Comparison of ENCODE assay signal across 8 cellular contexts in the genomic region with DNA sequence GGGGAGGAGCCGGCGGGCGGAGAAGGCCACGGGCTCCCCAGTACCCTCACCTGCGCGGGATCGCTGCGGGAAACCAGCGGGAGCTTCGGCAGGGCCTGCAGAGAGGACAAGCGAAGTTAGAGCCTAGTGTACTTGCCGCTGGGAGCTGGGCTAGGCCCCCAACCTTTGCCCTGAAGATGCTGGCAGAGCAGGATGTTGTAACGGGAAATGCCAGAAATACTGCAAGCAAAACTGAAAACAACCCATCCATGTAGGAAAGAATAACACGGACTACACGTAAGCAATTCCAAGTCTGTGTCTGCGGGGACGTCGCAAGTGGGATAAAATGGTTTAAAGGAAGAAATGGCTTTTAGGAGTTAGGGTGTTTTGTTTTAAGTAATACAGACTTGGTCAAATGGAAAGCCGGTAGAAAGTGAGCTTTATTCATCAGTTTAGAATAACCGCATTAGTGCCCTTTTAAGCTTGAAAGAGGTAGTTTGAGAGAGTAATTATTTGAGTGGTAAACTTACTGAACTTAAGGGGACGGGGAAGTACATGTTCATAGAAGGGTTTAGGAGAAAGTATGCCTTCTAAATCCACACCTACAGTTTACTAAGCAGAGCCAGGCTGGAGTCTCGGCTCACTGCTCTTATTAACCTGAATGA.
DNase-seq lines count a peak whose midpoint lies in the region; ATAC-seq, FAIRE-seq and TF ChIP-seq lines count a peak whose summit lies in the region.
"Not testable (repeated sequence)": the region's sequence is repeated elsewhere in the genome, so short reads cannot be mapped to it uniquely, and the experiment has no call there.

No MANE protein-coding gene starts in this region.

- not testable (repeated sequence) for H3K9me2 ChIP-seq in SU-DHL-6 (replicated peaks; ENCODE audit: insufficient read depth, low read length)

- CTCF ChIA-PET in HepG2 (lab: Yijun Ruan, JAX; ENCODE audit: low intra/inter-chr PET ratio, low total read pairs) = not testable (repeated sequence)

- in situ Hi-C loops in HepG2 (cut with HindIII; ENCODE audit: extremely low pct_ligation_motif_present, low pct_unique_long_range_greater_than_20kb) = not testable (repeated sequence)

- H2AFZ ChIP-seq in SU-DHL-6 (ENCODE audit: low read depth, low read length, severe bottlenecking) = not testable (repeated sequence)
- peak overlapping the region; percentile 72 for H2AFZ ChIP-seq in HepG2 (ENCODE audit: low read length)

- H3K79me2 ChIP-seq in SU-DHL-6 (ENCODE audit: insufficient read depth, low read length); HepG2 (ENCODE audit: insufficient read depth, low read length): not testable (repeated sequence)

- not testable (repeated sequence) for BruUV-seq in HepG2 (replicated peaks; lab: Mats Ljungman, UMichigan)

- TF ChIP-seq POLR2A in adrenal gland (IDR thresholded peaks at IDR 0.05); erythroblast (IDR thresholded peaks at IDR 0.05; ENCODE audit: low read length); uterus (IDR thresholded peaks at IDR 0.05): not testable (repeated sequence)
- TF ChIP-seq POLR2A in HepG2 (IDR thresholded peaks at IDR 0.05; ENCODE audit: insufficient read depth in 1 of 2, low read depth in 2 of 2, low read length in 2 of 2) = peak; percentile 53 to 56; a peak in 3 of 4 replicates

- POLR2A ChIA-PET in HepG2 (lab: Yijun Ruan, JAX) = not testable (repeated sequence)

- FAIRE-seq in HepG2 (lab: Jason Lieb, UNC) = not testable (repeated sequence)

- H3K4me1 ChIP-seq in adrenal gland (replicated peaks in 1 of 2); HepG2 (ENCODE audit: insufficient read depth, low read length); uterus: not testable (repeated sequence)

- not testable (repeated sequence) for TF ChIP-seq RAD21 in HepG2 (CRISPR knock-in tag; IDR thresholded peaks at IDR 0.05)

- not testable (repeated sequence) for H3K27me3 ChIP-seq in SU-DHL-6 (ENCODE audit: low read length); adrenal gland; HepG2 (ENCODE audit: control insufficient read depth in 1 of 2, insufficient read depth in 2 of 2, low read length in 2 of 2); uterus

- H3K9me3 ChIP-seq in SU-DHL-6 (ENCODE audit: insufficient read depth, low read length); adrenal gland (replicated peaks in 1 of 3); HepG2 (ENCODE audit: low read length); uterus: not testable (repeated sequence)

- H3F3A ChIP-seq in SU-DHL-6 (ENCODE audit: insufficient read depth) = not testable (repeated sequence)

- not testable (repeated sequence) for TF ChIP-seq CTCF in SU-DHL-6 (IDR thresholded peaks at IDR 0.05; ENCODE audit: insufficient read depth, low read length, poor library complexity, severe bottlenecking); adrenal gland (IDR thresholded peaks at IDR 0.05); HepG2 (CRISPR knock-in tag; IDR thresholded peaks at IDR 0.05); uterus (IDR thresholded peaks at IDR 0.05)

- intact Hi-C loops in adrenal gland (cut with DNase I); HepG2 (cut with micrococcal nuclease; ENCODE audit: unreplicated experiment); uterus (cut with DNase I; ENCODE audit: low total_unique reads): not testable (repeated sequence)

- H3K9ac ChIP-seq in SU-DHL-6 (ENCODE audit: low read length) = 0 out of 2 replicates have a peak overlapping the region, but pooled peaks have one; percentile 11
- H3K9ac ChIP-seq in HepG2 (ENCODE audit: insufficient read depth, low read depth, low read length) = peak overlapping the region; percentile 76

- not testable (repeated sequence) for H3K27ac ChIP-seq in SU-DHL-6 (ENCODE audit: low read depth, low read length)
- H3K27ac ChIP-seq in adrenal gland (peak overlapping the region; percentile 46 to 99 (median 91)), HepG2 (ENCODE audit: extremely low read length, insufficient read depth, low read length) (peak overlapping the region; percentile 90), uterus (peak overlapping the region; percentile 93 to 96)

- H3K4me2 ChIP-seq in SU-DHL-6 (ENCODE audit: low read depth, low read length, poor library complexity, severe bottlenecking) = not testable (repeated sequence)
- peak overlapping the region; percentile 72 for H3K4me2 ChIP-seq in HepG2 (ENCODE audit: low read depth, low read length)

- not testable (repeated sequence) for H4K20me1 ChIP-seq in SU-DHL-6 (ENCODE audit: low read depth, low read length); HepG2 (ENCODE audit: insufficient read depth, low read length)

- 0 to 1% (median 1%) methylated on average over 10 to 16 of the region's 22 CpGs for WGBS in adrenal gland, 4 donors
- under 1% methylated on average over 12 of the region's 22 CpGs for WGBS in HepG2 (ENCODE audit: low lambda C conversion rate)

- H3K36me3 ChIP-seq in SU-DHL-6 (ENCODE audit: low read length); adrenal gland (replicated peaks in 1 of 2); HepG2 (replicated peaks in 1 of 2; ENCODE audit: control insufficient read depth in 1 of 2, insufficient read depth in 2 of 2, low read length in 2 of 2); uterus: not testable (repeated sequence)

- ATAC-seq in HepG2 = peak; percentile 64

- DNase-seq in GM04504 (ENCODE audit: low read depth) (peak; percentile 52), LoVo (ENCODE audit: low spot score) (peak; percentile 7), adrenal gland (peak in 6 of 7 donors; percentile 45 to 74 (median 48)), erythroblast (lab: John Stamatoyannopoulos, UW) (peak; percentile 12 to 34), HepG2 (ENCODE audit: low spot score) (peak; percentile 80), pulmonary artery endothelial cell (ENCODE audit: low read depth, low spot score) (peak; percentile 46), uterus (peak in 1 of 2 donors; percentile 39)

- H3K4me3 ChIP-seq in SU-DHL-6 (ENCODE audit: insufficient read depth, low read length, poor library complexity, severe bottlenecking) = not testable (repeated sequence)
- H3K4me3 ChIP-seq in adrenal gland = peak overlapping the region in 2 of 4 donors; percentile 37 to 93
- peak overlapping the region; percentile 45 to 70 (median 69) for H3K4me3 ChIP-seq in HepG2 (replicated peaks in 1 of 3; ENCODE audit: insufficient read depth in 1 of 3, low read depth in 2 of 3, low read length in 3 of 3)
- peak overlapping the region; percentile 26 to 69 for H3K4me3 ChIP-seq in uterus

- TF ChIP-seq EP300 in HepG2 (IDR thresholded peaks at IDR 0.05; ENCODE audit: low read depth in 2 of 2, low read length in 2 of 2); HepG2 (CRISPR knock-in tag; IDR thresholded peaks at IDR 0.05; ENCODE audit: borderline replicate concordance): not testable (repeated sequence)

TF ChIP-seq in HepG2, 621 proteins besides CTCF, POLR2A, EP300 and RAD21 (continues in another document):
- TF ChIP-seq FOXA3 (CRISPR knock-in tag; IDR thresholded peaks at IDR 0.05) = peak; percentile 49; the same call in 1 of the 2 replicates
- TF ChIP-seq, protein P1, sequence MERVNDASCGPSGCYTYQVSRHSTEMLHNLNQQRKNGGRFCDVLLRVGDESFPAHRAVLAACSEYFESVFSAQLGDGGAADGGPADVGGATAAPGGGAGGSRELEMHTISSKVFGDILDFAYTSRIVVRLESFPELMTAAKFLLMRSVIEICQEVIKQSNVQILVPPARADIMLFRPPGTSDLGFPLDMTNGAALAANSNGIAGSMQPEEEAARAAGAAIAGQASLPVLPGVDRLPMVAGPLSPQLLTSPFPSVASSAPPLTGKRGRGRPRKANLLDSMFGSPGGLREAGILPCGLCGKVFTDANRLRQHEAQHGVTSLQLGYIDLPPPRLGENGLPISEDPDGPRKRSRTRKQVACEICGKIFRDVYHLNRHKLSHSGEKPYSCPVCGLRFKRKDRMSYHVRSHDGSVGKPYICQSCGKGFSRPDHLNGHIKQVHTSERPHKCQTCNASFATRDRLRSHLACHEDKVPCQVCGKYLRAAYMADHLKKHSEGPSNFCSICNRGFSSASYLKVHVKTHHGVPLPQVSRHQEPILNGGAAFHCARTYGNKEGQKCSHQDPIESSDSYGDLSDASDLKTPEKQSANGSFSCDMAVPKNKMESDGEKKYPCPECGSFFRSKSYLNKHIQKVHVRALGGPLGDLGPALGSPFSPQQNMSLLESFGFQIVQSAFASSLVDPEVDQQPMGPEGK (CRISPR knock-in tag; IDR thresholded peaks at IDR 0.05) = peak; percentile 24; the same call in 1 of the 2 replicates
- TF ChIP-seq, protein P2, sequence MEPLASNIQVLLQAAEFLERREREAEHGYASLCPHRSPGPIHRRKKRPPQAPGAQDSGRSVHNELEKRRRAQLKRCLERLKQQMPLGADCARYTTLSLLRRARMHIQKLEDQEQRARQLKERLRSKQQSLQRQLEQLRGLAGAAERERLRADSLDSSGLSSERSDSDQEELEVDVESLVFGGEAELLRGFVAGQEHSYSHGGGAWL (CRISPR knock-in tag; IDR thresholded peaks at IDR 0.05) = peak; percentile 61; the same call in 1 of the 2 replicates
- TF ChIP-seq, protein P3, sequence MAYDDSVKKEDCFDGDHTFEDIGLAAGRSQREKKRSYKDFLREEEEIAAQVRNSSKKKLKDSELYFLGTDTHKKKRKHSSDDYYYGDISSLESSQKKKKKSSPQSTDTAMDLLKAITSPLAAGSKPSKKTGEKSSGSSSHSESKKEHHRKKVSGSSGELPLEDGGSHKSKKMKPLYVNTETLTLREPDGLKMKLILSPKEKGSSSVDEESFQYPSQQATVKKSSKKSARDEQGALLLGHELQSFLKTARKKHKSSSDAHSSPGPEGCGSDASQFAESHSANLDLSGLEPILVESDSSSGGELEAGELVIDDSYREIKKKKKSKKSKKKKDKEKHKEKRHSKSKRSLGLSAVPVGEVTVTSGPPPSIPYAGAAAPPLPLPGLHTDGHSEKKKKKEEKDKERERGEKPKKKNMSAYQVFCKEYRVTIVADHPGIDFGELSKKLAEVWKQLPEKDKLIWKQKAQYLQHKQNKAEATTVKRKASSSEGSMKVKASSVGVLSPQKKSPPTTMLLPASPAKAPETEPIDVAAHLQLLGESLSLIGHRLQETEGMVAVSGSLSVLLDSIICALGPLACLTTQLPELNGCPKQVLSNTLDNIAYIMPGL (CRISPR knock-in tag; IDR thresholded peaks at IDR 0.05; ENCODE audit: borderline replicate concordance in 1 of 2, low read depth in 1 of 2) = peak in 1 of 2 experiments; percentile 78; a peak in 2 of 4 replicates
